In genomic region chr7:2436341-2437104, GRCh38 we compare ENCODE assay signal across 17 cellular contexts. TPM values are rescaled to one million over a fixed set of nuclear protein-coding genes. Genes with fewer than 3 reads are reported as not detected.
"Had no signal": no experiment of that assay in that cellular context is flagged by ENCODE, and none has a peak within 500 bp of the region (broad histone marks: within the 10 kb centered on the region; RNA-seq: fewer than 3 reads in every experiment).

No MANE protein-coding gene starts in this region.

- H3K9me3 Mint-ChIP-seq: activated naive CD4-positive, alpha-beta T cell treated with anti-CD3 and anti-CD28 coated beads, Interleukin-2, amount 50 U/mL, for 72 hours had no signal

- H3K27me3 ChIP-seq: esophagus squamous epithelium, ovary, tibial nerve had no signal

- H3K9me3 ChIP-seq: ovary had no signal

- H3K4me3 ChIP-seq: esophagus squamous epithelium, ovary, SK-N-MC, skin epidermis, tibial nerve had no signal

- H3K36me3 Mint-ChIP-seq: activated naive CD4-positive, alpha-beta T cell treated with anti-CD3 and anti-CD28 coated beads, Interleukin-2, amount 50 U/mL, for 72 hours had no signal

- DNase-seq: activated CD4-positive, alpha-beta T cell treated with anti-CD3 and anti-CD28 coated beads for 4 hours; activated effector memory CD4-positive, alpha-beta T cell treated with Interleukin-2 at 50 U/mL for 16 hours; anterior cingulate cortex; esophagus squamous epithelium; foreskin fibroblast; ovary had no signal

- ATAC-seq: activated naive CD4-positive, alpha-beta T cell treated with anti-CD3 and anti-CD28 coated beads, Interleukin-2, amount 50 U/mL, for 72 hours had no signal

- H3K36me3 ChIP-seq: ovary had no signal

- H3K27ac ChIP-seq: ovary, SK-N-MC had no signal

RNA-seq across cellular contexts. Expression of gene GRIFIN, which starts 39.7 kb away (rescaled TPM):
- total RNA-seq: activated CD8-positive, alpha-beta memory T cell treated with anti-CD3 and anti-CD28 coated beads for 36 hours; activated naive CD4-positive, alpha-beta T cell treated with anti-CD3 and anti-CD28 coated beads, Interleukin-2, amount 50 U/mL, for 72 hours; bronchial epithelial cell; esophagus squamous epithelium; liver; mesenteric fat pad; ovary; renal cortical epithelial cell; T-helper 1 cell treated with Interleukin-12 subunit alpha and Interleukin-12 subunit beta and Interleukin-4 antibody, amounts not matched to agents 30 ng/mL and 1 ng/mL, for 36 hours; tibial nerve had no signal
- polyA plus RNA-seq: liver, neural cell, ovary had no signal
